ENCODE assay signal across 12 cellular contexts in genomic region chr12:50242751-50243191, GRCh38. TPM values are rescaled to one million over a fixed set of nuclear protein-coding genes. Genes with fewer than 3 reads are reported as not detected.
A peak's percentile ranks its signal among the peaks of the same experiment; 100 is the strongest.
DNase-seq lines count a peak whose midpoint lies in the region; ATAC-seq, FAIRE-seq and TF ChIP-seq lines count a peak whose summit lies in the region.
"Had no signal": no experiment of that assay in that cellular context is flagged by ENCODE, and none has a peak within 500 bp of the region (broad histone marks: within the 10 kb centered on the region; RNA-seq: fewer than 3 reads in every experiment).

No MANE protein-coding gene starts in this region.

- POLR2A ChIA-PET in MCF 10A (lab: Yijun Ruan, JAX), result interaction anchor here (0.8 to 2.2 kb wide), 4 partner anchors 10 to 159 kb away, joined by 3 to 12 read pairs (median 6); no protein-coding TSS in a partner anchor

- no peak overlapping the region for H3K4me3 Mint-ChIP-seq in MCF 10A (ENCODE audit: unreplicated experiment)
- H3K4me3 Mint-ChIP-seq: stimulated activated naive CD8-positive, alpha-beta T cell treated with anti-CD3 and anti-CD28 coated beads, Interleukin-15, amount 100 ng/mL, for 72 hours had no signal

- peaks cover 6% of the 10 kb centered on the region for H3K36me3 Mint-ChIP-seq in MCF 10A (ENCODE audit: insufficient read depth, unreplicated experiment)

- DNase-seq in breast epithelium (ENCODE audit: low spot score in 2 of 2) (no peak), MCF 10A (ENCODE audit: unreplicated experiment) (no peak), bronchial epithelial cell (ENCODE audit: low read depth) (peak; percentile 37), upper lobe of right lung (no peak), superior temporal gyrus (ENCODE audit: extremely low spot score) (no peak), globus pallidus (ENCODE audit: low spot score) (no peak)
- DNase-seq: ACHN; activated CD4-positive, alpha-beta T cell treated with anti-CD3 and anti-CD28 coated beads for 4 hours; stimulated activated naive CD8-positive, alpha-beta T cell treated with anti-CD3 and anti-CD28 coated beads, Interleukin-15, amount 100 ng/mL, for 72 hours had no signal

- peak overlapping the region; percentile 80 to 90 for H3K27ac ChIP-seq in breast epithelium
- peak overlapping the region; percentile 87 for H3K27ac ChIP-seq in mesodermal cell (ENCODE audit: low read depth, low read length, severe bottlenecking)
- H3K27ac ChIP-seq in upper lobe of right lung, result peak overlapping the region; percentile 82

- no peak overlapping the region for H3K4me3 ChIP-seq in breast epithelium
- no peak overlapping the region for H3K4me3 ChIP-seq in bronchial epithelial cell (ENCODE audit: low read depth, low read length)
- H3K4me3 ChIP-seq in mesodermal cell (ENCODE audit: extremely low read depth, insufficient read depth, low read length, poor library complexity, severe bottlenecking), result no peak overlapping the region
- H3K4me3 ChIP-seq in upper lobe of right lung, result no peak overlapping the region

- TF ChIP-seq CTCF in breast epithelium (IDR thresholded peaks at IDR 0.05) (no peak), MCF 10A (IDR thresholded peaks at IDR 0.05; ENCODE audit: unreplicated experiment) (no peak), bronchial epithelial cell (IDR thresholded peaks at IDR 0.05; ENCODE audit: insufficient read depth, low read length, severe bottlenecking) (no peak), upper lobe of right lung (IDR thresholded peaks at IDR 0.05) (no peak)

- TF ChIP-seq POLR2A in breast epithelium (IDR thresholded peaks at IDR 0.05), result no peak

- no peaks in the 10 kb centered on the region for H3K9me3 Mint-ChIP-seq in MCF 10A (ENCODE audit: unreplicated experiment)
- H3K9me3 Mint-ChIP-seq: brain; stimulated activated naive CD8-positive, alpha-beta T cell treated with anti-CD3 and anti-CD28 coated beads, Interleukin-15, amount 100 ng/mL, for 72 hours had no signal

- H3K27me3 Mint-ChIP-seq in MCF 10A (ENCODE audit: insufficient read depth, unreplicated experiment), result no peaks in the 10 kb centered on the region
- H3K27me3 Mint-ChIP-seq: brain; stimulated activated naive CD8-positive, alpha-beta T cell treated with anti-CD3 and anti-CD28 coated beads, Interleukin-15, amount 100 ng/mL, for 72 hours had no signal

- intact Hi-C loops in breast epithelium (cut with DNase I; ENCODE audit: low total_unique reads) (no loop called here), MCF 10A (cut with micrococcal nuclease) (no loop called here), upper lobe of right lung (cut with DNase I) (no loop called here)

- H3K27me3 ChIP-seq in breast epithelium (no peaks in the 10 kb centered on the region), bronchial epithelial cell (ENCODE audit: control insufficient read depth, insufficient read depth, low read length) (no peaks in the 10 kb centered on the region), upper lobe of right lung (no peaks in the 10 kb centered on the region)

- H3K4me1 ChIP-seq in breast epithelium (peaks cover 0 to 7% of the 10 kb centered on the region in 2 donors), mesodermal cell (ENCODE audit: control insufficient read depth, insufficient read depth, low read length, poor library complexity, severe bottlenecking) (peaks cover 31% of the 10 kb centered on the region), upper lobe of right lung (peaks cover 42% of the 10 kb centered on the region)

- no TSS peak for BruUV-seq in MCF 10A (replicated peaks; lab: Mats Ljungman, UMichigan)

- H3K36me3 ChIP-seq in breast epithelium (no peaks in the 10 kb centered on the region), bronchial epithelial cell (ENCODE audit: control insufficient read depth, insufficient read depth, low read length) (no peaks in the 10 kb centered on the region), mesodermal cell (ENCODE audit: control insufficient read depth, insufficient read depth, low read length) (no peaks in the 10 kb centered on the region), upper lobe of right lung (peaks cover 4% of the 10 kb centered on the region)

- H3K4me1 Mint-ChIP-seq in MCF 10A (ENCODE audit: insufficient read depth, unreplicated experiment), result peaks cover 20% of the 10 kb centered on the region

- no peak overlapping the region for H3K27ac Mint-ChIP-seq in MCF 10A (ENCODE audit: low read depth, unreplicated experiment)
- H3K27ac Mint-ChIP-seq: stimulated activated naive CD8-positive, alpha-beta T cell treated with anti-CD3 and anti-CD28 coated beads, Interleukin-15, amount 100 ng/mL, for 72 hours had no signal

- FAIRE-seq in bronchial epithelial cell (lab: Jason Lieb, UNC), result no peak

- no peak for ATAC-seq in upper lobe of right lung
- no peak for ATAC-seq in HG02678 (IDR thresholded peaks at IDR 0.05; ENCODE audit: unreplicated experiment)
- ATAC-seq: stimulated activated naive CD8-positive, alpha-beta T cell treated with anti-CD3 and anti-CD28 coated beads, Interleukin-15, amount 100 ng/mL, for 72 hours had no signal

- CTCF ChIA-PET in MCF 10A (lab: Yijun Ruan, JAX), result interaction anchor here (0.6 to 0.8 kb wide), 2 partner anchors 8 to 46 kb away, joined by 3 to 4 read pairs; no protein-coding TSS in a partner anchor

- H3K9me3 ChIP-seq in breast epithelium (no peaks in the 10 kb centered on the region), mesodermal cell (ENCODE audit: control insufficient read depth, low read length) (no peaks in the 10 kb centered on the region), upper lobe of right lung (no peaks in the 10 kb centered on the region)

- WGBS in mesodermal cell (ENCODE audit: insufficient coverage in 2 of 2), 2 experiments, result 83% methylated on average over 1 of the region's 1 CpG; no CpG with 5 or more reads in 1 of the 2 experiments

RNA-seq across cellular contexts. Expression of gene LIMA1, which starts 40.5 kb away (rescaled TPM):
- total RNA-seq in breast epithelium, result 100 to 1,000 TPM; 128 to 162 (median 156) TPM
- 65.5 and 86.0 TPM in 2 replicates for total RNA-seq in MCF 10A (2022)
- 95.0 and 98.2 TPM in 2 replicates for total RNA-seq in bronchial epithelial cell
- 42.5 TPM for polyA plus RNA-seq in mesodermal cell (2013, experiment 1 of 2)
- 38.9 TPM for polyA plus RNA-seq in mesodermal cell (2013, experiment 2 of 2)
- total RNA-seq in upper lobe of right lung, result 81.1 TPM
